In genomic region chr15:90387534-90388461, GRCh38 we compare ENCODE assay signal across 8 cellular contexts. TPM values are rescaled to one million over a fixed set of nuclear protein-coding genes. Genes with fewer than 3 reads are reported as not detected.
DNase-seq lines count a peak whose midpoint lies in the region; ATAC-seq and TF ChIP-seq lines count a peak whose summit lies in the region.

Gene IQGAP1, plus strand, starts transcription at chr15:90388242. Its CDS starts 100 bp downstream, at chr15:90388342.

- H3K27ac ChIP-seq in esophagus muscularis mucosa (replicated peaks in 1 of 4): peak within 1 kb of the TSS; percentile 98 to 100 (median 100)

- peaks cover 35 to 43% (median 42%) of the 10 kb centered on the region in 4 donors for H3K4me1 ChIP-seq in esophagus muscularis mucosa

- H3K36me3 ChIP-seq in esophagus muscularis mucosa: peaks cover 8 to 17% (median 12%) of the 10 kb centered on the region in 4 donors

- TF ChIP-seq POLR2A in esophagus muscularis mucosa (IDR thresholded peaks at IDR 0.05; ENCODE audit: low read depth): peak; percentile 84

- H3K27me3 Mint-ChIP-seq in activated T-cell treated with anti-CD3 and anti-CD28 coated beads, Interleukin-2, amount 50 U/mL, for 4 hours (ENCODE audit: low read depth): no peaks in the 10 kb centered on the region

- no peaks in the 10 kb centered on the region for H3K9me3 ChIP-seq in esophagus muscularis mucosa

- peaks cover 0 to 3% (median 0%) of the 10 kb centered on the region in 4 donors for H3K27me3 ChIP-seq in esophagus muscularis mucosa

- in situ Hi-C loops in KBM-7 (cut with MboI; ENCODE audit: low pct_unique_long_range_greater_than_20kb, low sequenced_read_pairs): no loop called here

- peak within 1 kb of the TSS; percentile 95 to 100 (median 98) for H3K4me3 ChIP-seq in esophagus muscularis mucosa

- DNase-seq in DMS153 treated with DMSO at 0.1 percent for 48 hours (lab: John Stamatoyannopoulos, UW; ENCODE audit: unreplicated experiment): peak; percentile 74
- peak; percentile 94 for DNase-seq in KBM-7
- peak; percentile 94 for DNase-seq in activated T-cell treated with anti-CD3 and anti-CD28 coated beads, Interleukin-2, amount 50 U/mL, for 4 hours
- peak; percentile 99 for DNase-seq in esophagus muscularis mucosa (ENCODE audit: extremely low spot score)
- peak; percentile 93 for DNase-seq in myocyte (ENCODE audit: low read depth)
- peak; percentile 88 to 98 for DNase-seq in stimulated activated CD8-positive, alpha-beta memory T cell treated with anti-CD3 and anti-CD28 coated beads, Interleukin-7, amount 100 ng/mL, for 48 hours (ENCODE audit: extremely low read depth in 1 of 2, low read depth in 1 of 2)

- ATAC-seq in GM21717 (IDR thresholded peaks at IDR 0.05; ENCODE audit: unreplicated experiment): peak; percentile 90
- peak; percentile 95 to 96 for ATAC-seq in activated T-cell treated with anti-CD3 and anti-CD28 coated beads, Interleukin-2, amount 50 U/mL, for 4 hours

- peak within 1 kb of the TSS; percentile 87 for H3K4me3 Mint-ChIP-seq in activated T-cell treated with anti-CD3 and anti-CD28 coated beads, Interleukin-2, amount 50 U/mL, for 4 hours

- 26% methylated on average over 12 of the region's 62 CpGs for WGBS in esophagus muscularis mucosa

- peaks cover 22% of the 10 kb centered on the region for H3K36me3 Mint-ChIP-seq in activated T-cell treated with anti-CD3 and anti-CD28 coated beads, Interleukin-2, amount 50 U/mL, for 4 hours (ENCODE audit: insufficient read depth)

- no peak for TF ChIP-seq EP300 in esophagus muscularis mucosa (IDR thresholded peaks at IDR 0.05)

- no peaks in the 10 kb centered on the region for H3K9me3 Mint-ChIP-seq in activated T-cell treated with anti-CD3 and anti-CD28 coated beads, Interleukin-2, amount 50 U/mL, for 4 hours

- H3K4me1 Mint-ChIP-seq in activated T-cell treated with anti-CD3 and anti-CD28 coated beads, Interleukin-2, amount 50 U/mL, for 4 hours (ENCODE audit: low read depth): peaks cover 41% of the 10 kb centered on the region

- intact Hi-C loops in esophagus muscularis mucosa (cut with DNase I): no loop called here

- no peak for TF ChIP-seq CTCF in esophagus muscularis mucosa (IDR thresholded peaks at IDR 0.05)

TF ChIP-seq in PFSK-1, 5 proteins besides CTCF, POLR2A, EP300 and RAD21:
- TF ChIP-seq SIN3A (IDR thresholded peaks at IDR 0.05; ENCODE audit: borderline replicate concordance, insufficient read depth, low read length): peak; percentile 79; the same call in 1 of the 2 replicates
- TF ChIP-seq REST (IDR thresholded peaks at IDR 0.05; ENCODE audit: insufficient read depth in 1 of 2, low read depth in 2 of 2, low read length in 2 of 2): no peak; a peak in 1 of 4 replicates
- TF ChIP-seq POLR2AphosphoS5 (IDR thresholded peaks at IDR 0.05; ENCODE audit: low read depth, low read length): peak; percentile 91
- peak; percentile 88 for TF ChIP-seq TAF1 (IDR thresholded peaks at IDR 0.05; ENCODE audit: borderline replicate concordance, insufficient read depth, low read length)
TF ChIP-seq in PFSK-1: peak in this region for 3.

RNA-seq across cellular contexts. Expression of gene IQGAP1, which starts in this region (rescaled TPM):
- polyA plus RNA-seq in PFSK-1 (2012; ENCODE audit: insufficient read length, low read depth): 62.9 TPM
- total RNA-seq in activated T-cell treated with anti-CD3 and anti-CD28 coated beads, Interleukin-2, amount 50 U/mL, for 4 hours: 10 to 100 TPM; 83.1 to 96.0 (median 91.4) TPM
- 100 to 1,000 TPM; 212 to 293 (median 251) TPM for total RNA-seq in esophagus muscularis mucosa
- total RNA-seq in myocyte: 66.3 and 95.9 TPM in 2 replicates
- polyA plus RNA-seq in myocyte (2012): 64.4 TPM

Comparison
In these comparisons a context has a peak if more than half of its experiments do, and no peak if none do; other contexts are left out.
1. Peak in every context shown above with its lines: DNase-seq, ATAC-seq, H3K4me3 ChIP-seq and H3K27ac ChIP-seq.